In genomic region chr16:85551319-85551978, GRCh38 we compare ENCODE assay signal across 11 cellular contexts.
A peak's percentile ranks its signal among the peaks of the same experiment; 100 is the strongest.
DNase-seq lines count a peak whose midpoint lies in the region; ATAC-seq and TF ChIP-seq lines count a peak whose summit lies in the region.
"Had no signal": no experiment of that assay in that cellular context is flagged by ENCODE, and none has a peak within 500 bp of the region (broad histone marks: within the 10 kb centered on the region; RNA-seq: fewer than 3 reads in every experiment).

No MANE protein-coding gene starts in this region.

- H3K4me3 ChIP-seq in OCI-LY7 (ENCODE audit: low read depth, low read length, poor library complexity, severe bottlenecking): no peak overlapping the region

- in situ Hi-C loops in G401 (cut with HindIII; ENCODE audit: low sequenced_read_pairs): no loop called here

- CTCF ChIA-PET in OCI-LY7 (lab: Charles Lee; ENCODE audit: unreplicated experiment): interaction anchor here (0.6 kb wide), 1 partner anchor 56 kb away, joined by 3 read pairs; no protein-coding TSS in a partner anchor

- no peaks in the 10 kb centered on the region for H3K27me3 Mint-ChIP-seq in activated T-helper 17 cell treated with anti-CD3 and anti-CD28 coated beads, Interleukin-2, amount 50 U/mL, for 72 hours
- no peaks in the 10 kb centered on the region for H3K27me3 Mint-ChIP-seq in naive thymus-derived CD8-positive, alpha-beta T cell

- no peaks in the 10 kb centered on the region for H3K9me2 ChIP-seq in OCI-LY7 (ENCODE audit: insufficient read depth, low read length)

- H3K79me2 ChIP-seq in OCI-LY7 (ENCODE audit: insufficient read depth, low read depth, low read length): peaks cover 7% of the 10 kb centered on the region; the same call in 1 of the 2 replicates

- DNase-seq in G401 (ENCODE audit: low spot score) (peak; percentile 38), OCI-LY7 (ENCODE audit: low spot score) (no peak), UCSD-AML1 (lab: John Stamatoyannopoulos, UW; ENCODE audit: unreplicated experiment) (no peak)
- no peak for DNase-seq in naive thymus-derived CD8-positive, alpha-beta T cell
- DNase-seq: MV-4-11 had no signal

- peaks cover 16% of the 10 kb centered on the region for H3K4me1 Mint-ChIP-seq in activated T-helper 17 cell treated with anti-CD3 and anti-CD28 coated beads, Interleukin-2, amount 50 U/mL, for 72 hours
- H3K4me1 Mint-ChIP-seq in naive thymus-derived CD8-positive, alpha-beta T cell: peaks cover 16 to 21% (median 20%) of the 10 kb centered on the region in 4 donors

- no peaks in the 10 kb centered on the region for H3K9me3 Mint-ChIP-seq in activated T-helper 17 cell treated with anti-CD3 and anti-CD28 coated beads, Interleukin-2, amount 50 U/mL, for 72 hours
- no peaks in the 10 kb centered on the region for H3K9me3 Mint-ChIP-seq in naive thymus-derived CD8-positive, alpha-beta T cell
- H3K9me3 Mint-ChIP-seq: activated naive CD4-positive, alpha-beta T cell treated with anti-CD3 and anti-CD28 coated beads, Interleukin-2, amount 50 U/mL, for 72 hours had no signal

- no peak for ATAC-seq in activated T-helper 17 cell treated with anti-CD3 and anti-CD28 coated beads, Interleukin-2, amount 50 U/mL, for 72 hours (replicated peaks)
- ATAC-seq in naive thymus-derived CD8-positive, alpha-beta T cell: no peak
- ATAC-seq in HG02759 (IDR thresholded peaks at IDR 0.05; ENCODE audit: unreplicated experiment) (no peak), HG03460 (IDR thresholded peaks at IDR 0.05; ENCODE audit: unreplicated experiment) (no peak)
- ATAC-seq: activated naive CD4-positive, alpha-beta T cell treated with anti-CD3 and anti-CD28 coated beads, Interleukin-2, amount 50 U/mL, for 72 hours had no signal

- no peaks in the 10 kb centered on the region for H3K36me3 ChIP-seq in OCI-LY7 (ENCODE audit: insufficient read depth, low read length)

- no peak overlapping the region for H2AFZ ChIP-seq in OCI-LY7 (ENCODE audit: low read length)
- H2AFZ ChIP-seq: parathyroid adenoma had no signal

- H3K27ac ChIP-seq in C4-2B (peak overlapping the region; percentile 99), OCI-LY7 (ENCODE audit: low read depth, low read length, poor library complexity, severe bottlenecking) (no peak overlapping the region)
- H3K27ac ChIP-seq: parathyroid adenoma had no signal

- TF ChIP-seq CTCF in C4-2B (conservative IDR thresholded peaks at IDR 0.05) (no peak), OCI-LY7 (conservative IDR thresholded peaks at IDR 0.05; ENCODE audit: low read length) (no peak)

- H3K4me1 ChIP-seq in OCI-LY7 (ENCODE audit: insufficient read depth, low read length, poor library complexity, severe bottlenecking): peaks cover 12% of the 10 kb centered on the region

- intact Hi-C loops in OCI-LY7 (cut with micrococcal nuclease; ENCODE audit: unreplicated experiment): no loop called here

- POLR2A ChIA-PET in naive thymus-derived CD8-positive, alpha-beta T cell (lab: Charles Lee): interaction anchor here (1.2 to 5.7 kb wide), 4 partner anchors 10 to 120 kb away, joined by 3 to 30 read pairs (median 3); no protein-coding TSS in a partner anchor
- POLR2A ChIA-PET in OCI-LY7 (lab: Charles Lee): interaction anchor here (0.7 to 1.0 kb wide), 3 partner anchors 12 to 79 kb away, joined by 3 to 5 read pairs (median 4); no protein-coding TSS in a partner anchor

- BruUV-seq in OCI-LY7 (replicated peaks; lab: Mats Ljungman, UMichigan): no TSS peak

- no peak overlapping the region for H3K4me2 ChIP-seq in OCI-LY7 (ENCODE audit: low read length)

- H3K4me3 Mint-ChIP-seq in activated T-helper 17 cell treated with anti-CD3 and anti-CD28 coated beads, Interleukin-2, amount 50 U/mL, for 72 hours: peak overlapping the region; percentile 31
- peak overlapping the region; percentile 30 to 79 (median 60) for H3K4me3 Mint-ChIP-seq in naive thymus-derived CD8-positive, alpha-beta T cell

- no peak overlapping the region for H3K27ac Mint-ChIP-seq in activated T-helper 17 cell treated with anti-CD3 and anti-CD28 coated beads, Interleukin-2, amount 50 U/mL, for 72 hours
- H3K27ac Mint-ChIP-seq in naive thymus-derived CD8-positive, alpha-beta T cell: peak overlapping the region in 8 of 10 donors; percentile 64 to 86 (median 76)
- H3K27ac Mint-ChIP-seq: activated naive CD4-positive, alpha-beta T cell treated with anti-CD3 and anti-CD28 coated beads, Interleukin-2, amount 50 U/mL, for 72 hours had no signal

- H3K9me3 ChIP-seq in OCI-LY7 (ENCODE audit: low read length): no peaks in the 10 kb centered on the region

- peaks cover 7% of the 10 kb centered on the region for H3K36me3 Mint-ChIP-seq in activated T-helper 17 cell treated with anti-CD3 and anti-CD28 coated beads, Interleukin-2, amount 50 U/mL, for 72 hours (ENCODE audit: low read depth)
- H3K36me3 Mint-ChIP-seq in naive thymus-derived CD8-positive, alpha-beta T cell: no peaks in the 10 kb centered on the region

- H4K20me1 ChIP-seq in OCI-LY7 (ENCODE audit: insufficient read depth, low read length): no peaks in the 10 kb centered on the region
